27 cellular contexts compared by ENCODE assay signal in the genomic region with DNA sequence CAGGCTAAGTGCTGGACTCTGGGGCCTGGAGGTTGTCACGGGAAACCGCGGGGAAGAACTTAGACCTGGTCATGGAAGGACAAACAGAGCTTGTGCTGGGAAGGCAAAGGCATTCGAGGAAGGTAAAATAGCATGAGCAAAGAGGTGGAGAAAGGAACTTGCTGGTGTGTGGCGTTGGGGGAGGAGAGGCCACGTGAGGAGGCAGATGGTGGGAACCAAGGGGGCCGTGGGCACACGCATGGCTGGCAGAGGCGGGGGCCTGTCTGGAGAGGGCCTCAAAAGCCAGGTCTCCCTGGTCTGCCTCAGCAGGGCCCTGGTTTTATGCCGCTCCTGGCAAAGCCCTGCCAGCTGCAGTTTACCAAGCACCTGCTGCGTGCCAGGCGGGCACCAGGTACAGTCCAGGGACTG. TPM values are rescaled to one million over a fixed set of nuclear protein-coding genes. Genes with fewer than 3 reads are reported as not detected.
DNase-seq lines count a peak whose midpoint lies in the region; ATAC-seq and TF ChIP-seq lines count a peak whose summit lies in the region.
"Had no signal": no experiment of that assay in that cellular context is flagged by ENCODE, and none has a peak within 500 bp of the region (broad histone marks: within the 10 kb centered on the region; RNA-seq: fewer than 3 reads in every experiment).

No MANE protein-coding gene starts in this region.

- H2AK5ac ChIP-seq in H9 (ENCODE audit: insufficient read length, low read length) = no peak overlapping the region

- H3K4me3 Mint-ChIP-seq in H9 = no peak overlapping the region
- no peak overlapping the region for H3K4me3 Mint-ChIP-seq in nephron
- H3K4me3 Mint-ChIP-seq in CD8-positive, alpha-beta memory T cell = peak overlapping the region in 2 of 7 donors; percentile 43 to 54
- H3K4me3 Mint-ChIP-seq: activated naive CD8-positive, alpha-beta T cell treated with anti-CD3 and anti-CD28 coated beads, Interleukin-2, amount 50 U/mL, for 24 hours had no signal

- CTCF ChIA-PET in CD8-positive, alpha-beta memory T cell (lab: Charles Lee) = interaction anchor here (1.8 to 2.0 kb wide), 2 partner anchors 8 to 12 kb away, joined by 7 to 10 read pairs; no protein-coding TSS in a partner anchor

- no peaks in the 10 kb centered on the region for H3K27me3 ChIP-seq in H9 (ENCODE audit: insufficient read depth, low read length)
- H3K27me3 ChIP-seq in CD8-positive, alpha-beta memory T cell (ENCODE audit: insufficient read depth, low read length, poor library complexity, severe bottlenecking) = no peaks in the 10 kb centered on the region
- H3K27me3 ChIP-seq: foreskin keratinocyte, hepatocyte, transverse colon had no signal

- H3K4ac ChIP-seq in H9 (ENCODE audit: low read depth, low read length) = no peak overlapping the region

- TF ChIP-seq CTCF in H9 (conservative IDR thresholded peaks at IDR 0.05) = no peak
- TF ChIP-seq CTCF in nephron (IDR thresholded peaks at IDR 0.05; ENCODE audit: unreplicated experiment in 3 of 3) = no peak

- no peak overlapping the region for H2BK15ac ChIP-seq in H9 (ENCODE audit: low read depth, low read length)

- no CpG with 5 or more reads among the region's 12 CpGs for WGBS in H9 (ENCODE audit: extremely low coverage, insufficient read length, low lambda C conversion rate)

- POLR2A ChIA-PET in CD8-positive, alpha-beta memory T cell (lab: Charles Lee) = no interaction called here

- no peaks in the 10 kb centered on the region for H3K79me1 ChIP-seq in H9 (ENCODE audit: insufficient read depth, low read depth, low read length, poor library complexity, severe bottlenecking)

- H3K27ac Mint-ChIP-seq in H9 = peak overlapping the region in 2 of 3 experiments; percentile 1 to 90; a peak in 5 of 7 replicates
- peak overlapping the region; percentile 14 to 32 (median 21) for H3K27ac Mint-ChIP-seq in nephron
- H3K27ac Mint-ChIP-seq in CD8-positive, alpha-beta memory T cell = peak overlapping the region in 3 of 8 donors; percentile 10 to 87 (median 74)
- H3K27ac Mint-ChIP-seq: activated naive CD8-positive, alpha-beta T cell treated with anti-CD3 and anti-CD28 coated beads, Interleukin-2, amount 50 U/mL, for 24 hours had no signal

- peak; percentile 14 for DNase-seq in NCI-H1694 treated with DMSO at 0.1 percent for 48 hours (lab: John Stamatoyannopoulos, UW)
- DNase-seq in NCI-H1694 (lab: John Stamatoyannopoulos, UW) = no peak
- DNase-seq in H9 = no peak
- peak; percentile 51 for DNase-seq in cerebellar cortex (ENCODE audit: low spot score)
- DNase-seq in kidney tubule cell (ENCODE audit: low spot score) = no peak
- no peak for DNase-seq in CD8-positive, alpha-beta memory T cell
- DNase-seq: activated CD8-positive, alpha-beta memory T cell treated with anti-CD3 and anti-CD28 coated beads, Interleukin-2, amount 50 U/mL, for 4 hours; activated naive CD8-positive, alpha-beta T cell treated with anti-CD3 and anti-CD28 coated beads, Interleukin-2, amount 50 U/mL, for 24 hours; DMS53; effector memory CD4-positive, alpha-beta T cell; foreskin keratinocyte; GDM1; NCI-H1092 treated with DMSO at 0.1 percent for 48 hours; NCI-H2081; NCI-H446; NCI-H82; posterior cingulate gyrus; T1000; transverse colon had no signal

- H2BK20ac ChIP-seq in H9 (ENCODE audit: low read depth, low read length, poor library complexity, severe bottlenecking) = no peak overlapping the region

- no peaks in the 10 kb centered on the region; a peak in 2 of 5 replicates for H3K9me3 Mint-ChIP-seq in H9
- no peaks in the 10 kb centered on the region for H3K9me3 Mint-ChIP-seq in nephron
- peaks cover 0 to 5% (median 0%) of the 10 kb centered on the region in 5 donors for H3K9me3 Mint-ChIP-seq in CD8-positive, alpha-beta memory T cell
- H3K9me3 Mint-ChIP-seq: activated naive CD8-positive, alpha-beta T cell treated with anti-CD3 and anti-CD28 coated beads, Interleukin-2, amount 50 U/mL, for 24 hours had no signal

- H3K18ac ChIP-seq in H9 (ENCODE audit: insufficient read length, low read depth, low read length) = no peak overlapping the region

- no peak overlapping the region for H3K4me2 ChIP-seq in H9 (ENCODE audit: insufficient read depth, insufficient read length, low read length)
- H3K4me2 ChIP-seq: hepatocyte had no signal

- H2AFZ ChIP-seq in H9 (ENCODE audit: low read length) = no peak overlapping the region
- H2AFZ ChIP-seq: hepatocyte had no signal

- no peak overlapping the region for H3K9ac ChIP-seq in H9 (ENCODE audit: extremely low read depth, insufficient read length, low read length)

- no peak overlapping the region for H2BK120ac ChIP-seq in H9 (ENCODE audit: low read depth, low read length, poor library complexity, severe bottlenecking)

- no peak overlapping the region for H3K14ac ChIP-seq in H9 (ENCODE audit: insufficient read depth, low read length)

- H3K4me1 Mint-ChIP-seq in H9 (peaks cover 6 to 8% of the 10 kb centered on the region in 2 experiments), nephron (peaks cover 8% of the 10 kb centered on the region)
- peaks cover 24 to 46% (median 31%) of the 10 kb centered on the region in 3 donors for H3K4me1 Mint-ChIP-seq in CD8-positive, alpha-beta memory T cell
- H3K4me1 Mint-ChIP-seq: activated naive CD8-positive, alpha-beta T cell treated with anti-CD3 and anti-CD28 coated beads, Interleukin-2, amount 50 U/mL, for 24 hours had no signal

- H4K20me1 ChIP-seq in H9 (ENCODE audit: control insufficient read depth, insufficient read depth, insufficient read length) = no peaks in the 10 kb centered on the region

- no peak overlapping the region for H4K91ac ChIP-seq in H9 (ENCODE audit: insufficient read length, low read depth, low read length)

- no peak overlapping the region for H3K4me3 ChIP-seq in CD8-positive, alpha-beta memory T cell (ENCODE audit: low read length)
- H3K4me3 ChIP-seq: hepatocyte, transverse colon had no signal

- no peak overlapping the region for H3K23ac ChIP-seq in H9 (ENCODE audit: insufficient read length, low read depth, low read length)

- no peak overlapping the region for H2BK5ac ChIP-seq in H9 (ENCODE audit: insufficient read length, low read length)

- no peak overlapping the region for H4K8ac ChIP-seq in H9 (replicated peaks; ENCODE audit: insufficient read length, low read depth, low read length)

- H3T11ph ChIP-seq in H9 (ENCODE audit: low read length) = no peak overlapping the region

- no peaks in the 10 kb centered on the region for H3K4me1 ChIP-seq in H9 (ENCODE audit: insufficient read depth, low read length)
- H3K4me1 ChIP-seq in CD8-positive, alpha-beta memory T cell (ENCODE audit: insufficient read depth, low read length) = no peaks in the 10 kb centered on the region
- H3K4me1 ChIP-seq: foreskin keratinocyte had no signal

- peaks cover 0 to 12% (median 0%) of the 10 kb centered on the region in 3 experiments; a peak in 3 of 7 replicates for H3K36me3 Mint-ChIP-seq in H9 (ENCODE audit: insufficient read depth in 1 of 3, low read depth in 3 of 3)
- H3K36me3 Mint-ChIP-seq in nephron (ENCODE audit: low read depth) = peaks cover 5% of the 10 kb centered on the region
- peaks cover 4 to 79% (median 12%) of the 10 kb centered on the region in 3 donors for H3K36me3 Mint-ChIP-seq in CD8-positive, alpha-beta memory T cell

- H3K27me3 Mint-ChIP-seq in H9 (ENCODE audit: low read depth) = no peaks in the 10 kb centered on the region
- H3K27me3 Mint-ChIP-seq in nephron (ENCODE audit: low read depth) = no peaks in the 10 kb centered on the region
- H3K27me3 Mint-ChIP-seq in CD8-positive, alpha-beta memory T cell = peaks cover 0 to 9% of the 10 kb centered on the region in 2 donors
- H3K27me3 Mint-ChIP-seq: activated naive CD8-positive, alpha-beta T cell treated with anti-CD3 and anti-CD28 coated beads, Interleukin-2, amount 50 U/mL, for 24 hours had no signal

- H3K9me3 ChIP-seq in H9 (ENCODE audit: control insufficient read depth, low read depth, low read length) = no peaks in the 10 kb centered on the region
- H3K9me3 ChIP-seq in CD8-positive, alpha-beta memory T cell (ENCODE audit: low read length) = no peaks in the 10 kb centered on the region
- H3K9me3 ChIP-seq: transverse colon had no signal

- no peak overlapping the region for H2BK12ac ChIP-seq in H9 (ENCODE audit: insufficient read length, low read depth, low read length)

- no peak overlapping the region for H3K27ac ChIP-seq in H9 (ENCODE audit: insufficient read length, low read depth, low read length)
- H3K27ac ChIP-seq in CD8-positive, alpha-beta memory T cell (ENCODE audit: low read depth, low read length) = no peak overlapping the region
- H3K27ac ChIP-seq: 22Rv1, foreskin keratinocyte, hepatocyte, HL-60, transverse colon had no signal

- no peak overlapping the region for H4K5ac ChIP-seq in H9 (ENCODE audit: insufficient read length, low read depth, low read length)

- H3K79me2 ChIP-seq in H9 (ENCODE audit: insufficient read depth, low read length) = no peaks in the 10 kb centered on the region
- H3K79me2 ChIP-seq: hepatocyte had no signal

- peaks cover 74% of the 10 kb centered on the region for H3K36me3 ChIP-seq in CD8-positive, alpha-beta memory T cell (ENCODE audit: insufficient read depth, low read length)

- ATAC-seq in GM21367 (IDR thresholded peaks at IDR 0.05; ENCODE audit: unreplicated experiment) = no peak
- ATAC-seq: activated naive CD8-positive, alpha-beta T cell treated with anti-CD3 and anti-CD28 coated beads, Interleukin-2, amount 50 U/mL, for 24 hours; esophagus mucosa; foreskin keratinocyte; HCT116; SK-N-SH treated with all-trans-retinoic acid at 6 μM for 48 hours had no signal

- H3K56ac ChIP-seq in H9 (ENCODE audit: insufficient read length, low read depth, low read length) = no peak overlapping the region

- no peaks in the 10 kb centered on the region for H3K23me2 ChIP-seq in H9 (ENCODE audit: insufficient read length, low read depth, low read length, poor library complexity, severe bottlenecking)

RNA-seq across cellular contexts. Expression of a gene that starts 15.3 kb away (rescaled TPM):
- 33.8 and 38.4 TPM in 2 replicates for total RNA-seq in H9 (2021)
- total RNA-seq in CD8-positive, alpha-beta memory T cell = 10 to 100 TPM; 92.0 to 96.3 TPM
- 129 TPM for polyA plus RNA-seq in CD8-positive, alpha-beta memory T cell

RNA-seq across cellular contexts. Expression of a gene that starts 24.6 kb away (rescaled TPM):
- total RNA-seq in H9 (2021) = 56.2 and 60.5 TPM in 2 replicates
- total RNA-seq in CD8-positive, alpha-beta memory T cell = 100 to 1,000 TPM; 104 to 108 TPM
- 51.1 TPM for polyA plus RNA-seq in CD8-positive, alpha-beta memory T cell

RNA-seq across cellular contexts. Expression of a gene that starts 29.4 kb away (rescaled TPM):
- 10.8 and 11.0 TPM in 2 replicates for total RNA-seq in H9 (2021)
- total RNA-seq in CD8-positive, alpha-beta memory T cell = under 1 TPM in 1 of 2 experiments, not detected in 1; 0.31 TPM
- not detected for polyA plus RNA-seq in CD8-positive, alpha-beta memory T cell

RNA-seq across cellular contexts. Expression of a gene that starts 50.0 kb away (rescaled TPM):
- 80.4 and 81.8 TPM in 2 replicates for total RNA-seq in H9 (2021)
- total RNA-seq in CD8-positive, alpha-beta memory T cell = 10 to 100 TPM; 66.6 to 70.2 TPM
- polyA plus RNA-seq in CD8-positive, alpha-beta memory T cell = 38.6 TPM

Comparison
In these comparisons a context has a peak if more than half of its experiments do, and no peak if none do; other contexts are left out.
1. DNase-seq: peak in NCI-H1694 treated with DMSO at 0.1 percent for 48 hours (single experiment) and cerebellar cortex (single experiment); none in NCI-H1694 (single experiment), H9 (single experiment), kidney tubule cell (single experiment) and CD8-positive, alpha-beta memory T cell (0 of 5).